26 cellular contexts compared by ENCODE assay signal in the genomic region with DNA sequence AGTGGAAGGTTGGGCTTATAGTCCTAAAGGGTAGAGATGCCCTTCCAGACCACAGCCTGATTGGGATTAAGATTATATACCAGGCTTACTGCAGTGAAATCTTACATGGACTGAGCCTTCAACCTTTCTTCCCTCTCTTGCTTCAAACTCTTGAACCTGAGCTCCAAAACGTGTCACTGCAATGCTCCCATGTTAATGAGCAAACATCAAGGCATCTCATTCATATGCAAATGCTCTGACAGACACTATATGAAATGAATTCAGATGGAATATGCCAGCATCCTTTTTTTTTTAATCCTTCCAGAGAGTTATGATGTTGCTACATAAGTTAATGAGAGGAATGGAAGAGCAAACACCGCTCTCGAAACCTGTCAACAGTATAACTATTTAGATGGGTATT.
"Had no signal": no experiment of that assay in that cellular context is flagged by ENCODE, and none has a peak within 500 bp of the region (broad histone marks: within the 10 kb centered on the region; RNA-seq: fewer than 3 reads in every experiment).

No MANE protein-coding gene starts in this region.

- ATAC-seq: naive thymus-derived CD8-positive, alpha-beta T cell; psoas muscle; right cardiac atrium; right lobe of liver; stimulated activated effector memory CD8-positive, alpha-beta T cell treated with anti-CD3 and anti-CD28 coated beads, Interleukin-12 subunit alpha, Interleukin-12 subunit beta, amount 100 ng/mL, for 72 hours; stimulated activated naive B cell treated with anti-CD40 and anti-IgM and Interleukin-4, amounts not matched to agents 10 μg/mL and 1 μg/mL and 100 μg/mL, for 72 hours had no signal

- DNase-seq: naive thymus-derived CD8-positive, alpha-beta T cell; occipital lobe; ovary; posterior cingulate gyrus; psoas muscle; right cardiac atrium; right lobe of liver; sigmoid colon; small intestine; stimulated activated CD4-positive, alpha-beta T cell treated with anti-CD3 and anti-CD28 coated beads, Interleukin-15, amount 100 ng/mL, for 24 hours; stimulated activated CD4-positive, alpha-beta T cell treated with anti-CD3 and anti-CD28 coated beads, Interleukin-2, amount 100 ng/mL, for 24 hours; stimulated activated CD4-positive, alpha-beta T cell treated with anti-CD3 and anti-CD28 coated beads, Interleukin-2, amount 100 ng/mL, for 48 hours; stimulated activated CD4-positive, alpha-beta T cell treated with anti-CD3 and anti-CD28 coated beads, Interleukin-4, amount 100 ng/mL, for 24 hours; stimulated activated naive B cell treated with anti-CD40 and anti-IgM and Interleukin-4, amounts not matched to agents 10 μg/mL and 1 μg/mL and 100 μg/mL, for 72 hours; stimulated activated naive CD4-positive, alpha-beta T cell treated with Interleukin-2 at 50 U/mL for 16 hours; stomach; thyroid gland; trophoblast cell; upper lobe of left lung had no signal

- H3K4me2 ChIP-seq: neural progenitor cell had no signal

- H3K9me3 ChIP-seq: ovary, psoas muscle, right lobe of liver, sigmoid colon, thoracic aorta, thyroid gland, upper lobe of left lung, vagina had no signal

- H3K27me3 ChIP-seq: neural progenitor cell, ovary, right lobe of liver, sigmoid colon, stomach, thyroid gland, tibial nerve, upper lobe of left lung, vagina had no signal

- H3K36me3 ChIP-seq: neural progenitor cell, ovary, right lobe of liver, sigmoid colon, stomach, thoracic aorta, thyroid gland, tibial nerve, upper lobe of left lung, vagina had no signal

- FAIRE-seq: small intestine, urothelium cell line had no signal

- H3K4me1 ChIP-seq: parathyroid adenoma, psoas muscle, right lobe of liver, stomach, thyroid gland, upper lobe of left lung had no signal

- H3K27ac ChIP-seq: neural progenitor cell, ovary, parathyroid adenoma, psoas muscle, right lobe of liver, sigmoid colon, stomach, thoracic aorta, thyroid gland, tibial nerve, upper lobe of left lung, vagina had no signal

- H3K9ac ChIP-seq: neural progenitor cell, parathyroid adenoma had no signal

- H3K4me3 ChIP-seq: neural progenitor cell, ovary, psoas muscle, right lobe of liver, sigmoid colon, stomach, thoracic aorta, thyroid gland, tibial nerve, upper lobe of left lung, vagina had no signal

- H3K79me2 ChIP-seq: parathyroid adenoma had no signal

- H2AFZ ChIP-seq: neural progenitor cell, parathyroid adenoma had no signal
